ENCODE assay signal across 8 cellular contexts in genomic region chr2:74391209-74391579, GRCh38. TPM values are rescaled to one million over a fixed set of nuclear protein-coding genes. Genes with fewer than 3 reads are reported as not detected.
DNase-seq lines count a peak whose midpoint lies in the region; ATAC-seq and TF ChIP-seq lines count a peak whose summit lies in the region.

No MANE protein-coding gene starts in this region.

- CTCF ChIA-PET in activated CD4-positive, alpha-beta T cell treated with anti-CD3 and anti-CD28 coated beads, Interleukin-2, amount 10 ng/mL, durations not matched to agents 7 days and 5 days (lab: Charles Lee): interaction anchor here (0.5 to 2.7 kb wide), 23 partner anchors 9 to 563 kb away, joined by 3 to 13 read pairs (median 4); partner anchors contain the start of genes AUP1, C2orf81, DCTN1 and HTRA2

- H3K27ac ChIP-seq in rectal smooth muscle tissue (ENCODE audit: low read depth, low read length): peak overlapping the region; percentile 96

- peaks cover 9% of the 10 kb centered on the region for H3K4me1 Mint-ChIP-seq in activated CD4-positive, alpha-beta T cell treated with anti-CD3 and anti-CD28 coated beads, Interleukin-2, amount 10 ng/mL, durations not matched to agents 7 days and 5 days

- H3K4me3 Mint-ChIP-seq in activated CD4-positive, alpha-beta T cell treated with anti-CD3 and anti-CD28 coated beads, Interleukin-2, amount 10 ng/mL, durations not matched to agents 7 days and 5 days: peak overlapping the region; percentile 92

- peaks cover 7% of the 10 kb centered on the region for H3K4me1 ChIP-seq in rectal smooth muscle tissue (ENCODE audit: control insufficient read depth, insufficient read depth, low read length)

- H3K36me3 Mint-ChIP-seq in activated CD4-positive, alpha-beta T cell treated with anti-CD3 and anti-CD28 coated beads, Interleukin-2, amount 10 ng/mL, durations not matched to agents 7 days and 5 days (ENCODE audit: low read depth): no peaks in the 10 kb centered on the region

- ATAC-seq in HG03175 (IDR thresholded peaks at IDR 0.05; ENCODE audit: unreplicated experiment): peak; percentile 18

- DNase-seq in activated CD4-positive, alpha-beta T cell treated with anti-CD3 and anti-CD28 coated beads, Interleukin-2, amount 10 ng/mL, durations not matched to agents 7 days and 5 days: peak; percentile 13
- DNase-seq in activated CD4-positive, alpha-beta T cell treated with anti-CD3 and anti-CD28 coated beads, Interleukin-2, amount 50 U/mL, for 4 hours: no peak
- peak; percentile 12 for DNase-seq in glomerular visceral epithelial cell (ENCODE audit: extremely low spot score)
- no peak for DNase-seq in DMS153 (lab: John Stamatoyannopoulos, UW)
- DNase-seq in NCI-H1694 treated with DMSO at 0.1 percent for 48 hours (lab: John Stamatoyannopoulos, UW): no peak

- H3K4me3 ChIP-seq in WI38 (ENCODE audit: low read depth, low read length) (peak overlapping the region; percentile 95), rectal smooth muscle tissue (ENCODE audit: low read length) (peak overlapping the region; percentile 67)

- H3K9me3 Mint-ChIP-seq in activated CD4-positive, alpha-beta T cell treated with anti-CD3 and anti-CD28 coated beads, Interleukin-2, amount 10 ng/mL, durations not matched to agents 7 days and 5 days: no peaks in the 10 kb centered on the region

- TF ChIP-seq CTCF in WI38 (IDR thresholded peaks at IDR 0.05; ENCODE audit: low read depth, low read length): no peak

- H3K9ac ChIP-seq in rectal smooth muscle tissue (ENCODE audit: low read length): peak overlapping the region; percentile 39

- no peaks in the 10 kb centered on the region for H3K27me3 ChIP-seq in rectal smooth muscle tissue (ENCODE audit: control insufficient read depth, insufficient read depth, low read length)

- POLR2A ChIA-PET in activated CD4-positive, alpha-beta T cell treated with anti-CD3 and anti-CD28 coated beads, Interleukin-2, amount 10 ng/mL, durations not matched to agents 7 days and 5 days (lab: Charles Lee): interaction anchor here (0.5 to 0.7 kb wide), 3 partner anchors 11 to 138 kb away, joined by 3 to 5 read pairs (median 4); partner anchors contain the start of genes AUP1 and HTRA2

- peak overlapping the region; percentile 99 for H3K27ac Mint-ChIP-seq in activated CD4-positive, alpha-beta T cell treated with anti-CD3 and anti-CD28 coated beads, Interleukin-2, amount 10 ng/mL, durations not matched to agents 7 days and 5 days

- peaks cover 8% of the 10 kb centered on the region for H3K27me3 Mint-ChIP-seq in activated CD4-positive, alpha-beta T cell treated with anti-CD3 and anti-CD28 coated beads, Interleukin-2, amount 10 ng/mL, durations not matched to agents 7 days and 5 days

- no peaks in the 10 kb centered on the region for H3K36me3 ChIP-seq in rectal smooth muscle tissue (ENCODE audit: control insufficient read depth, insufficient read depth, low read length)

RNA-seq across cellular contexts. Expression of gene DCTN1, which starts 11.1 kb away (rescaled TPM):
- 100 to 1,000 TPM; 106 to 132 TPM for total RNA-seq in activated CD4-positive, alpha-beta T cell treated with anti-CD3 and anti-CD28 coated beads, Interleukin-2, amount 10 ng/mL, durations not matched to agents 7 days and 5 days

RNA-seq across cellular contexts. Expression of gene C2orf81, which starts 30.2 kb away (rescaled TPM):
- 1 to 10 TPM; 3.0 to 3.3 TPM for total RNA-seq in activated CD4-positive, alpha-beta T cell treated with anti-CD3 and anti-CD28 coated beads, Interleukin-2, amount 10 ng/mL, durations not matched to agents 7 days and 5 days

RNA-seq across cellular contexts. Expression of gene WDR54, which starts 30.3 kb away (rescaled TPM):
- total RNA-seq in activated CD4-positive, alpha-beta T cell treated with anti-CD3 and anti-CD28 coated beads, Interleukin-2, amount 10 ng/mL, durations not matched to agents 7 days and 5 days: 10 to 100 TPM; 71.3 to 80.7 TPM

RNA-seq across cellular contexts. Expression of gene SLC4A5, which starts 48.0 kb away (rescaled TPM):
- 1 to 10 TPM; 3.0 to 4.3 TPM for total RNA-seq in activated CD4-positive, alpha-beta T cell treated with anti-CD3 and anti-CD28 coated beads, Interleukin-2, amount 10 ng/mL, durations not matched to agents 7 days and 5 days

RNA-seq across cellular contexts. Expression of gene RTKN, which starts 50.5 kb away (rescaled TPM):
- total RNA-seq in activated CD4-positive, alpha-beta T cell treated with anti-CD3 and anti-CD28 coated beads, Interleukin-2, amount 10 ng/mL, durations not matched to agents 7 days and 5 days: under 1 TPM; 0.62 to 0.82 TPM

Comparison
In these comparisons a context has a peak if more than half of its experiments do, and no peak if none do; other contexts are left out.
1. DNase-seq: peak in activated CD4-positive, alpha-beta T cell treated with anti-CD3 and anti-CD28 coated beads, Interleukin-2, amount 10 ng/mL, durations not matched to agents 7 days and 5 days (single experiment) and glomerular visceral epithelial cell (single experiment); none in activated CD4-positive, alpha-beta T cell treated with anti-CD3 and anti-CD28 coated beads, Interleukin-2, amount 50 U/mL, for 4 hours (0 of 2), DMS153 (single experiment) and NCI-H1694 treated with DMSO at 0.1 percent for 48 hours (single experiment).